Comparison of ENCODE assay signal across 9 cellular contexts in genomic region chr1:79259390-79260336, GRCh38.
DNase-seq lines count a peak whose midpoint lies in the region; ATAC-seq and TF ChIP-seq lines count a peak whose summit lies in the region.
"Had no signal": no experiment of that assay in that cellular context is flagged by ENCODE, and none has a peak within 500 bp of the region (broad histone marks: within the 10 kb centered on the region; RNA-seq: fewer than 3 reads in every experiment).

No MANE protein-coding gene starts in this region.

- CTCF ChIA-PET in OCI-LY7 (lab: Charles Lee; ENCODE audit: unreplicated experiment): no interaction called here
- CTCF ChIA-PET in activated CD4-positive, alpha-beta memory T cell treated with anti-CD3 and anti-CD28 coated beads for 36 hours (lab: Charles Lee): no interaction called here

- POLR2A ChIA-PET in OCI-LY7 (lab: Charles Lee): interaction anchor here (0.6 to 0.9 kb wide), 2 partner anchors 883 to 1504 kb away, joined by 3 to 4 read pairs; no protein-coding TSS in a partner anchor
- POLR2A ChIA-PET in activated CD4-positive, alpha-beta memory T cell treated with anti-CD3 and anti-CD28 coated beads for 36 hours (lab: Charles Lee): no interaction called here

- H3K27ac Mint-ChIP-seq in activated CD4-positive, alpha-beta memory T cell treated with anti-CD3 and anti-CD28 coated beads for 36 hours: no peak overlapping the region
- H3K27ac Mint-ChIP-seq in T-helper 2 cell treated with Interferon-gamma antibody and Interleukin-4, amounts not matched to agents 5 μg/mL and 100 μg/mL, for 36 hours: no peak overlapping the region
- H3K27ac Mint-ChIP-seq: activated naive CD8-positive, alpha-beta T cell had no signal

- H4K20me1 ChIP-seq in OCI-LY7 (ENCODE audit: insufficient read depth, low read length): no peaks in the 10 kb centered on the region

- intact Hi-C loops in OCI-LY7 (cut with micrococcal nuclease; ENCODE audit: unreplicated experiment): no loop called here
- intact Hi-C loops in activated CD4-positive, alpha-beta memory T cell treated with anti-CD3 and anti-CD28 coated beads for 36 hours (cut with micrococcal nuclease): no loop called here

- peak; percentile 74 for TF ChIP-seq CTCF in OCI-LY7 (conservative IDR thresholded peaks at IDR 0.05; ENCODE audit: low read length)

- peak; percentile 78 for ATAC-seq in HG02852 (IDR thresholded peaks at IDR 0.05; ENCODE audit: unreplicated experiment)

- no peaks in the 10 kb centered on the region for H3K79me2 ChIP-seq in OCI-LY7 (ENCODE audit: insufficient read depth, low read depth, low read length)

- H3K27ac ChIP-seq in OCI-LY7 (ENCODE audit: low read depth, low read length, poor library complexity, severe bottlenecking): no peak overlapping the region

- H3K4me1 Mint-ChIP-seq in activated CD4-positive, alpha-beta memory T cell treated with anti-CD3 and anti-CD28 coated beads for 36 hours (ENCODE audit: low read depth): no peaks in the 10 kb centered on the region
- no peaks in the 10 kb centered on the region for H3K4me1 Mint-ChIP-seq in T-helper 2 cell treated with Interferon-gamma antibody and Interleukin-4, amounts not matched to agents 5 μg/mL and 100 μg/mL, for 36 hours (ENCODE audit: low read depth)

- H3K27me3 Mint-ChIP-seq in activated CD4-positive, alpha-beta memory T cell treated with anti-CD3 and anti-CD28 coated beads for 36 hours: no peaks in the 10 kb centered on the region
- H3K27me3 Mint-ChIP-seq in T-helper 2 cell treated with Interferon-gamma antibody and Interleukin-4, amounts not matched to agents 5 μg/mL and 100 μg/mL, for 36 hours (ENCODE audit: low read depth): no peaks in the 10 kb centered on the region
- H3K27me3 Mint-ChIP-seq: activated naive CD8-positive, alpha-beta T cell had no signal

- H3K9me3 ChIP-seq in OCI-LY7 (ENCODE audit: low read length): no peaks in the 10 kb centered on the region

- no peaks in the 10 kb centered on the region for H3K36me3 ChIP-seq in OCI-LY7 (ENCODE audit: insufficient read depth, low read length)

- H3K4me3 ChIP-seq in OCI-LY7 (ENCODE audit: low read depth, low read length, poor library complexity, severe bottlenecking): no peak overlapping the region

- H3K36me3 Mint-ChIP-seq in activated CD4-positive, alpha-beta memory T cell treated with anti-CD3 and anti-CD28 coated beads for 36 hours: no peaks in the 10 kb centered on the region
- H3K36me3 Mint-ChIP-seq in T-helper 2 cell treated with Interferon-gamma antibody and Interleukin-4, amounts not matched to agents 5 μg/mL and 100 μg/mL, for 36 hours (ENCODE audit: low read depth): no peaks in the 10 kb centered on the region
- H3K36me3 Mint-ChIP-seq: activated naive CD8-positive, alpha-beta T cell had no signal

- H3K4me3 Mint-ChIP-seq in activated CD4-positive, alpha-beta memory T cell treated with anti-CD3 and anti-CD28 coated beads for 36 hours: no peak overlapping the region
- no peak overlapping the region for H3K4me3 Mint-ChIP-seq in T-helper 2 cell treated with Interferon-gamma antibody and Interleukin-4, amounts not matched to agents 5 μg/mL and 100 μg/mL, for 36 hours
- H3K4me3 Mint-ChIP-seq: activated naive CD8-positive, alpha-beta T cell had no signal

- no TSS peak for BruUV-seq in OCI-LY7 (replicated peaks; lab: Mats Ljungman, UMichigan)

- peak; percentile 3 for DNase-seq in NOMO-1 treated with DMSO at 0.1 percent for 48 hours (lab: John Stamatoyannopoulos, UW; ENCODE audit: unreplicated experiment)
- no peak for DNase-seq in NOMO-1 treated with dmso at 0.1 percent for 144 hours (lab: John Stamatoyannopoulos, UW; ENCODE audit: unreplicated experiment)
- DNase-seq in OCI-LY7 (ENCODE audit: low spot score): peak; percentile 26
- DNase-seq in foreskin melanocyte: peak; percentile 38
- no peak for DNase-seq in activated CD4-positive, alpha-beta memory T cell treated with anti-CD3 and anti-CD28 coated beads for 36 hours
- no peak for DNase-seq in NK-92 treated with Interleukin-12 subunit alpha and Interleukin-12 subunit beta, amount 100 ng/mL, for 24 hours (lab: John Stamatoyannopoulos, UW)
- no peak for DNase-seq in T-helper 2 cell treated with Interferon-gamma antibody and Interleukin-4, amounts not matched to agents 5 μg/mL and 100 μg/mL, for 36 hours (ENCODE audit: low spot score)

- no peaks in the 10 kb centered on the region for H3K4me1 ChIP-seq in OCI-LY7 (ENCODE audit: insufficient read depth, low read length, poor library complexity, severe bottlenecking)

- no peaks in the 10 kb centered on the region for H3K9me2 ChIP-seq in OCI-LY7 (ENCODE audit: insufficient read depth, low read length)

- no peak overlapping the region for H2AFZ ChIP-seq in OCI-LY7 (ENCODE audit: low read length)

- H3K9me3 Mint-ChIP-seq in activated CD4-positive, alpha-beta memory T cell treated with anti-CD3 and anti-CD28 coated beads for 36 hours: no peaks in the 10 kb centered on the region
- no peaks in the 10 kb centered on the region for H3K9me3 Mint-ChIP-seq in T-helper 2 cell treated with Interferon-gamma antibody and Interleukin-4, amounts not matched to agents 5 μg/mL and 100 μg/mL, for 36 hours

- H3K4me2 ChIP-seq in OCI-LY7 (ENCODE audit: low read length): no peak overlapping the region

Comparison
In these comparisons a context has a peak if more than half of its experiments do, and no peak if none do; other contexts are left out.
1. DNase-seq: peak in NOMO-1 treated with DMSO at 0.1 percent for 48 hours (single experiment), OCI-LY7 (single experiment) and foreskin melanocyte (single experiment); none in NOMO-1 treated with dmso at 0.1 percent for 144 hours (single experiment), activated CD4-positive, alpha-beta memory T cell treated with anti-CD3 and anti-CD28 coated beads for 36 hours (single experiment), NK-92 treated with Interleukin-12 subunit alpha and Interleukin-12 subunit beta, amount 100 ng/mL, for 24 hours (single experiment) and T-helper 2 cell treated with Interferon-gamma antibody and Interleukin-4, amounts not matched to agents 5 μg/mL and 100 μg/mL, for 36 hours (single experiment).